In the genomic region with DNA sequence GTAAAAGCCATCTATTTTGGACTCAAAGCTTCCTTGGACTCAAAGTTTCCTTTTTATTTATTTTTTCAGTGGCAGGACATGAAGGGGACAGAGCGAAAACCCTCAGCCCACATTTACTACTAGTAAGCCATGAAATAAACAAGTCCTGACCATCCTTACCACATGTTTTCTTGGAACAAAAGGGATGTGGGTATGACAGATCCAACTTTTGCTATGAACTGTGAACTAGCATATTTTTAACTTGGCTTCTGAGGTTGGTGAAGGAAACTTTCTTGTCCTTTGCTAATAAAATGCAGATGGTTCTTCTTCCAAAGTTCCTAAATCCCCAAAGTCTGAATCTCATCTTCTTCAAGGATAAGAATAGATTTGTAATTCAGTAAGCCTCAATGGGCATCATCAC, we compare ENCODE assay signal across 15 cellular contexts.
A peak's percentile ranks its signal among the peaks of the same experiment; 100 is the strongest.
DNase-seq lines count a peak whose midpoint lies in the region; ATAC-seq and TF ChIP-seq lines count a peak whose summit lies in the region.
"Had no signal": no experiment of that assay in that cellular context is flagged by ENCODE, and none has a peak within 500 bp of the region (broad histone marks: within the 10 kb centered on the region; RNA-seq: fewer than 3 reads in every experiment).

No MANE protein-coding gene starts in this region.

- no peaks in the 10 kb centered on the region for H3K27me3 ChIP-seq in tibial artery

- ATAC-seq in HG02678 (IDR thresholded peaks at IDR 0.05; ENCODE audit: unreplicated experiment), result no peak

- intact Hi-C loops in tibial artery (cut with DNase I; ENCODE audit: low total_unique reads), result no loop called here

- no peak for TF ChIP-seq CTCF in astrocyte of the cerebellum (IDR thresholded peaks at IDR 0.05; ENCODE audit: low read depth, low read length, missing control alignments)
- no peak for TF ChIP-seq CTCF in tibial artery (IDR thresholded peaks at IDR 0.05)

- DNase-seq in AG08395 (ENCODE audit: low spot score) (peak; percentile 33), H4 (ENCODE audit: low spot score) (peak; percentile 66), astrocyte of the cerebellum (ENCODE audit: low read depth) (peak; percentile 20), myocyte (ENCODE audit: low read depth) (peak; percentile 37), tibial artery (no peak)
- DNase-seq in stimulated activated CD4-positive, alpha-beta T cell treated with anti-CD3 and anti-CD28 coated beads, Interleukin-2, amount 100 ng/mL, for 48 hours, result no peak
- DNase-seq: 8988T; C1 segment of cervical spinal cord; Calu3; CD4-positive, alpha-beta T cell; DMS 273 treated with DMSO at 0.1 percent for 48 hours; GOT3; KBM-7 had no signal

- H3K4me3 ChIP-seq in astrocyte of the cerebellum (ENCODE audit: low read depth, low read length) (no peak overlapping the region), tibial artery (no peak overlapping the region)
- H3K4me3 ChIP-seq: HAP-1 had no signal

- H3K27ac ChIP-seq in tibial artery, result no peak overlapping the region

- H3K9me3 ChIP-seq in tibial artery, result no peaks in the 10 kb centered on the region
- H3K9me3 ChIP-seq: HAP-1 had no signal

- in situ Hi-C loops in astrocyte of the cerebellum (cut with HindIII; ENCODE audit: low sequenced_read_pairs), result no loop called here

- peaks cover 0 to 10% (median 5%) of the 10 kb centered on the region in 4 donors for H3K4me1 ChIP-seq in tibial artery
- H3K4me1 ChIP-seq: HAP-1 had no signal

- no peaks in the 10 kb centered on the region for H3K36me3 ChIP-seq in tibial artery
- H3K36me3 ChIP-seq: HAP-1 had no signal

Comparison
In these comparisons a context has a peak if more than half of its experiments do, and no peak if none do; other contexts are left out.
1. DNase-seq: peak in AG08395 (single experiment), H4 (single experiment), astrocyte of the cerebellum (single experiment) and myocyte (single experiment); none in stimulated activated CD4-positive, alpha-beta T cell treated with anti-CD3 and anti-CD28 coated beads, Interleukin-2, amount 100 ng/mL, for 48 hours (0 of 2) and tibial artery (0 of 2).